Comparison of ENCODE assay signal across 12 cellular contexts in the genomic region with DNA sequence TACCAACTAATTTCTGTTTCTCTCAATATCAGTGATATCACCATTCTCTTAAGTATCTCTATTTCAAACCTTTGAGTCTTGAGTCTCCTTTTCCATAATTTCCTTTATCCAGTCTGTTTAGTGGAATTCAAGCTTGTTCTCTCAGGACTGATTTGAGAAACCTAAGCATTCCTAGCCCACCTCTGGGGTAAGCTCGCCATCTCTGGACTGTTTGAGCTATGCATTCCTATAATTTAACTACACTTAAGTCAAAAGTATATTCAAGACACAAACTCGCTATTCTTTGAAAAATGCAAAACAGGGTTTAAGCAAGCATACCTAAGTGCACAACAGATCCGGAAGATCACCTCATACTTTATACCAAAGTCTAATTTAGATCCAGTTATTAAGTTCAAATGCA. TPM values are rescaled to one million over a fixed set of nuclear protein-coding genes. Genes with fewer than 3 reads are reported as not detected.
A peak's percentile ranks its signal among the peaks of the same experiment; 100 is the strongest.
DNase-seq lines count a peak whose midpoint lies in the region; ATAC-seq, FAIRE-seq and TF ChIP-seq lines count a peak whose summit lies in the region.
"Had no signal": no experiment of that assay in that cellular context is flagged by ENCODE, and none has a peak within 500 bp of the region (broad histone marks: within the 10 kb centered on the region; RNA-seq: fewer than 3 reads in every experiment).

No MANE protein-coding gene starts in this region.

- 4% methylated on average over 3 of the region's 3 CpGs for WGBS in GM12878 (ENCODE audit: insufficient coverage, insufficient replicate concordance, low lambda C conversion rate, missing lambda C conversion rate)

- TF ChIP-seq POLR2A in GM12878 (IDR thresholded peaks at IDR 0.05; ENCODE audit: low read depth, low read length), result no peak

- no peak overlapping the region for H3K27ac ChIP-seq in GM12878 (ENCODE audit: control insufficient read depth, insufficient read depth)
- no peak overlapping the region for H3K27ac ChIP-seq in lower lobe of right lung
- H3K27ac ChIP-seq: parathyroid adenoma had no signal

- TF ChIP-seq EP300 in GM12878 (IDR thresholded peaks at IDR 0.05; ENCODE audit: borderline replicate concordance in 1 of 2, control insufficient read depth in 1 of 2, low read depth in 2 of 2, low read length in 2 of 2), result no peak

- intact Hi-C loops in GM12878 (cut with micrococcal nuclease; ENCODE audit: unreplicated experiment) (no loop called here), lower lobe of right lung (cut with DNase I) (no loop called here)

- H3K9me3 Mint-ChIP-seq in activated naive CD4-positive, alpha-beta T cell treated with anti-CD3 and anti-CD28 coated beads, Interleukin-2, amount 50 U/mL, for 24 hours, result no peaks in the 10 kb centered on the region
- H3K9me3 Mint-ChIP-seq in stimulated activated naive CD8-positive, alpha-beta T cell treated with anti-CD3 and anti-CD28 coated beads, Interleukin-15, amount 100 ng/mL, for 72 hours, result no peaks in the 10 kb centered on the region
- H3K9me3 Mint-ChIP-seq: effector memory CD8-positive, alpha-beta T cell had no signal

- FAIRE-seq in GM12878 (lab: Jason Lieb, UNC), result no peak

- in situ Hi-C loops in GM12878 (cut with MboI) (no loop called here), ACHN (cut with HindIII; ENCODE audit: low pct_ligation_motif_present, low pct_unique_long_range_greater_than_20kb, low sequenced_read_pairs) (no loop called here)

- SMC1A ChIA-PET in GM12878 (lab: Charles Lee; ENCODE audit: uncharacterized antibody, unreplicated experiment), result interaction anchor here (1.0 to 1.3 kb wide), 3 partner anchors 18 to 41 kb away, joined by 3 to 4 read pairs (median 3); no protein-coding TSS in a partner anchor

- DNase-seq in activated naive CD4-positive, alpha-beta T cell treated with anti-CD3 and anti-CD28 coated beads, Interleukin-2, amount 50 U/mL, for 16 hours, result no peak
- DNase-seq in LNCaP clone FGC (ENCODE audit: low read depth) (no peak), GM12878 (ENCODE audit: low read depth, low spot score) (no peak), lower lobe of right lung (no peak), ACHN (no peak), DMS79 (lab: John Stamatoyannopoulos, UW) (no peak)
- DNase-seq in stimulated activated naive CD8-positive, alpha-beta T cell treated with anti-CD3 and anti-CD28 coated beads, Interleukin-15, amount 100 ng/mL, for 72 hours, result no peak
- DNase-seq: effector memory CD8-positive, alpha-beta T cell had no signal

- H3K9ac ChIP-seq in GM12878 (ENCODE audit: control insufficient read depth, insufficient read depth, low read length), result peak overlapping the region; percentile 84; the same call in 1 of the 2 replicates
- H3K9ac ChIP-seq: BLaER1 treated with 17β-estradiol and CSF1 and Interleukin-3, amounts not matched to agents 10 nM and 100 nM; parathyroid adenoma had no signal

- TF ChIP-seq CTCF in LNCaP clone FGC (IDR thresholded peaks at IDR 0.05; ENCODE audit: control insufficient read depth, extremely low read depth, insufficient read depth) (0 out of 2 replicates have a peak, but pooled peaks have one; percentile 19), GM12878 (IDR thresholded peaks at IDR 0.05 in 2 of 3, conservative IDR thresholded peaks at IDR 0.05 in 1 of 3; ENCODE audit: control insufficient read depth in 2 of 3, extremely low read depth in 1 of 3, insufficient read depth in 1 of 3, low read depth in 3 of 3, low read length in 3 of 3) (peak in 1 of 3 experiments; percentile 17; a peak in 1 of 6 replicates), lower lobe of right lung (IDR thresholded peaks at IDR 0.05) (no peak)

- RAD21 ChIA-PET in GM12878 (lab: Charles Lee; ENCODE audit: unreplicated experiment), result interaction anchor here (1.5 kb wide), 1 partner anchor 92 kb away, joined by 5 read pairs; no protein-coding TSS in a partner anchor

- H3K36me3 Mint-ChIP-seq in activated naive CD4-positive, alpha-beta T cell treated with anti-CD3 and anti-CD28 coated beads, Interleukin-2, amount 50 U/mL, for 24 hours, result peaks cover 3% of the 10 kb centered on the region

- peak overlapping the region; percentile 79 for H3K4me2 ChIP-seq in GM12878 (ENCODE audit: control insufficient read depth, insufficient read depth)

- H3K4me1 ChIP-seq in GM12878 (ENCODE audit: control insufficient read depth, insufficient read depth, low read length), result peaks cover 9% of the 10 kb centered on the region
- peaks cover 14% of the 10 kb centered on the region for H3K4me1 ChIP-seq in lower lobe of right lung
- H3K4me1 ChIP-seq: parathyroid adenoma had no signal

- peaks cover 15% of the 10 kb centered on the region for H3K79me2 ChIP-seq in GM12878 (ENCODE audit: control insufficient read depth, insufficient read depth, low read length)
- H3K79me2 ChIP-seq: parathyroid adenoma had no signal

- H3K27me3 ChIP-seq in GM12878 (replicated peaks in 1 of 2; ENCODE audit: control insufficient read depth in 2 of 2, insufficient read depth in 2 of 2, low read length in 1 of 2) (no peaks in the 10 kb centered on the region), lower lobe of right lung (ENCODE audit: low read depth) (no peaks in the 10 kb centered on the region)
- H3K27me3 ChIP-seq: ascending aorta; BLaER1 treated with 17β-estradiol and CSF1 and Interleukin-3, amounts not matched to agents 10 nM and 100 nM had no signal

- POLR2A ChIA-PET in GM12878 (lab: Charles Lee), result no interaction called here

- H3K9me3 ChIP-seq in GM12878 (replicated peaks; ENCODE audit: control insufficient read depth, insufficient read depth, low read length) (no peaks in the 10 kb centered on the region), lower lobe of right lung (no peaks in the 10 kb centered on the region)
- H3K9me3 ChIP-seq: ascending aorta; BLaER1 treated with 17β-estradiol and CSF1 and Interleukin-3, amounts not matched to agents 10 nM and 100 nM had no signal

- H3K27me3 Mint-ChIP-seq in activated naive CD4-positive, alpha-beta T cell treated with anti-CD3 and anti-CD28 coated beads, Interleukin-2, amount 50 U/mL, for 24 hours, result no peaks in the 10 kb centered on the region
- H3K27me3 Mint-ChIP-seq in stimulated activated naive CD8-positive, alpha-beta T cell treated with anti-CD3 and anti-CD28 coated beads, Interleukin-15, amount 100 ng/mL, for 72 hours, result no peaks in the 10 kb centered on the region
- H3K27me3 Mint-ChIP-seq: effector memory CD8-positive, alpha-beta T cell had no signal

- H4K20me1 ChIP-seq in GM12878 (ENCODE audit: control insufficient read depth, insufficient read depth), result no peaks in the 10 kb centered on the region
- H4K20me1 ChIP-seq: BLaER1 treated with 17β-estradiol and CSF1 and Interleukin-3, amounts not matched to agents 10 nM and 100 nM had no signal

- TF ChIP-seq RAD21 in GM12878 (IDR thresholded peaks at IDR 0.05; ENCODE audit: insufficient read depth, low read depth, low read length), result peak; percentile 26; the same call in 1 of the 2 replicates

- peak overlapping the region; percentile 66 for H3K27ac Mint-ChIP-seq in activated naive CD4-positive, alpha-beta T cell treated with anti-CD3 and anti-CD28 coated beads, Interleukin-2, amount 50 U/mL, for 24 hours
- no peak overlapping the region for H3K27ac Mint-ChIP-seq in stimulated activated naive CD8-positive, alpha-beta T cell treated with anti-CD3 and anti-CD28 coated beads, Interleukin-15, amount 100 ng/mL, for 72 hours

- peaks cover 23% of the 10 kb centered on the region for H3K4me1 Mint-ChIP-seq in activated naive CD4-positive, alpha-beta T cell treated with anti-CD3 and anti-CD28 coated beads, Interleukin-2, amount 50 U/mL, for 24 hours
- peaks cover 13% of the 10 kb centered on the region for H3K4me1 Mint-ChIP-seq in stimulated activated naive CD8-positive, alpha-beta T cell treated with anti-CD3 and anti-CD28 coated beads, Interleukin-15, amount 100 ng/mL, for 72 hours

- no TSS peak for BruUV-seq in GM12878 (replicated peaks; lab: Mats Ljungman, UMichigan)

- H3K4me3 Mint-ChIP-seq in activated naive CD4-positive, alpha-beta T cell treated with anti-CD3 and anti-CD28 coated beads, Interleukin-2, amount 50 U/mL, for 24 hours, result peak overlapping the region; percentile 61
- peak overlapping the region; percentile 16 to 47 for H3K4me3 Mint-ChIP-seq in stimulated activated naive CD8-positive, alpha-beta T cell treated with anti-CD3 and anti-CD28 coated beads, Interleukin-15, amount 100 ng/mL, for 72 hours

- CTCF ChIA-PET in GM12878 (lab: Yijun Ruan, JAX), result interaction anchor here (1.0 to 1.6 kb wide), 4 partner anchors 18 to 437 kb away, joined by 3 to 6 read pairs (median 4); no protein-coding TSS in a partner anchor

- H3K4me3 ChIP-seq in LNCaP clone FGC (ENCODE audit: low read depth, low read length) (no peak overlapping the region), GM12878 (no peak overlapping the region; the same call in none of the 2 replicates), lower lobe of right lung (no peak overlapping the region)
- H3K4me3 ChIP-seq: ascending aorta; BLaER1 treated with 17β-estradiol and CSF1 and Interleukin-3, amounts not matched to agents 10 nM and 100 nM had no signal

- H3K36me3 ChIP-seq in GM12878 (ENCODE audit: control insufficient read depth in 2 of 2, insufficient read depth in 2 of 2, low read length in 1 of 2) (no peaks in the 10 kb centered on the region; a peak in 1 of 4 replicates), lower lobe of right lung (peaks cover 20% of the 10 kb centered on the region)

- ATAC-seq in GM12878 (no peak), lower lobe of right lung (no peak)
- ATAC-seq in stimulated activated naive CD8-positive, alpha-beta T cell treated with anti-CD3 and anti-CD28 coated beads, Interleukin-15, amount 100 ng/mL, for 72 hours, result no peak
- ATAC-seq: effector memory CD8-positive, alpha-beta T cell had no signal

- H2AFZ ChIP-seq in GM12878 (ENCODE audit: control insufficient read depth, low read depth, low read length), result peak overlapping the region; percentile 50
- H2AFZ ChIP-seq: parathyroid adenoma had no signal

RNA-seq across cellular contexts. Expression of gene DLAT, which starts 2.1 kb away (rescaled TPM):
- total RNA-seq in GM12878 (2013; cell fraction: nucleolus; rRNA removed), result 18.7 and 19.4 TPM in 2 replicates
- total RNA-seq in GM12878 (2014; rRNA removed), result 51.2 and 54.1 TPM in 2 replicates
- 44.3 and 45.6 TPM in 2 replicates for total RNA-seq in GM12878 (2014; rRNA removed; fragmentation: Illumina TruSeq; extraction: Trizol)
- 38.2 and 38.8 TPM in 2 replicates for total RNA-seq in GM12878 (2021)
- 12.1 TPM for polyA plus RNA-seq in GM12878 (2011; ENCODE audit: low read depth)
- 42.0 and 43.8 TPM in 2 replicates for polyA plus RNA-seq in GM12878 (2011; rRNA removed)
- 25.3 and 27.1 TPM in 2 replicates for polyA plus RNA-seq in GM12878 (2011; cell fraction: cytosol; rRNA removed)
- polyA plus RNA-seq in GM12878 (2011; cell fraction: nucleus; rRNA removed), result 13.5 and 14.4 TPM in 2 replicates
- 19.7 and 19.8 TPM in 2 replicates for polyA plus RNA-seq in GM12878 (2012)
- 55.2 and 67.2 TPM in 2 replicates for polyA plus RNA-seq in GM12878 (2014; fragmentation: Illumina TruSeq; extraction: Trizol)
- 10 to 100 TPM; 16.5 to 21.4 TPM for polyA plus RNA-seq in GM12878 (2014; fragmentation: Nextera tagmentation; extraction: Ambion mirVana)
- 27.9 and 36.0 TPM in 2 replicates for polyA plus RNA-seq in GM12878 (2014; rRNA removed)
- 10 to 100 TPM; 71.3 to 79.9 TPM for polyA plus RNA-seq in GM12878 (2016; fragmentation: Nextera tagmentation; extraction: Ambion mirVana)
- 29.6 and 33.5 TPM in 2 replicates for polyA minus RNA-seq in GM12878 (2011; rRNA and poly(A)+ RNA removed)
- 20.6 and 21.0 TPM in 2 replicates for polyA minus RNA-seq in GM12878 (2011; cell fraction: cytosol; rRNA and poly(A)+ RNA removed)
- 8.2 and 15.6 TPM in 2 replicates for polyA minus RNA-seq in GM12878 (2011; cell fraction: nucleus; rRNA and poly(A)+ RNA removed)
- 26.1 TPM for total RNA-seq in lower lobe of right lung

RNA-seq across cellular contexts. Expression of gene PIH1D2, which starts 50.7 kb away (rescaled TPM):
- 0.69 and 2.1 TPM in 2 replicates for total RNA-seq in GM12878 (2013; cell fraction: nucleolus; rRNA removed)
- total RNA-seq in GM12878 (2014; rRNA removed) (0.73 and 1.2 TPM in 2 replicates), GM12878 (2014; rRNA removed; fragmentation: Illumina TruSeq; extraction: Trizol) (0.92 and 1.9 TPM in 2 replicates), GM12878 (2021) (0.51 and 0.58 TPM in 2 replicates), lower lobe of right lung (6.4 TPM)
- 1.0 TPM for polyA plus RNA-seq in GM12878 (2011; ENCODE audit: low read depth)
- polyA plus RNA-seq in GM12878 (2011; rRNA removed) (0.60 and 0.85 TPM in 2 replicates), GM12878 (2014; fragmentation: Illumina TruSeq; extraction: Trizol) (0.90 and 1.4 TPM in 2 replicates), GM12878 (2014; fragmentation: Nextera tagmentation; extraction: Ambion mirVana) (1 to 10 TPM; 1.7 to 3.0 TPM), GM12878 (2014; rRNA removed) (0.32 and 0.73 TPM in 2 replicates), GM12878 (2016; fragmentation: Nextera tagmentation; extraction: Ambion mirVana) (1 to 10 TPM; 2.2 TPM)
- 0.19 and 0.23 TPM in 2 replicates for polyA plus RNA-seq in GM12878 (2011; cell fraction: cytosol; rRNA removed)
- polyA plus RNA-seq in GM12878 (2011; cell fraction: nucleus; rRNA removed), result 0.47 and 0.66 TPM in 2 replicates
- polyA plus RNA-seq in GM12878 (2012), result 0.72 and 0.80 TPM in 2 replicates
- polyA minus RNA-seq in GM12878 (2011; rRNA and poly(A)+ RNA removed), result 0.37 TPM in 1 of 2 replicates, not detected in the other
- polyA minus RNA-seq in GM12878 (2011; cell fraction: cytosol; rRNA and poly(A)+ RNA removed), result not detected in 2 replicates
- 0.24 and 0.67 TPM in 2 replicates for polyA minus RNA-seq in GM12878 (2011; cell fraction: nucleus; rRNA and poly(A)+ RNA removed)
- total RNA-seq: ascending aorta had no signal

RNA-seq across cellular contexts. Expression of gene NKAPD1, which starts 51.0 kb away (rescaled TPM):
- total RNA-seq in GM12878 (2013; cell fraction: nucleolus; rRNA removed), result 30.5 and 33.5 TPM in 2 replicates
- total RNA-seq in GM12878 (2014; rRNA removed), result 16.3 and 20.6 TPM in 2 replicates
- 38.7 TPM in 2 replicates for total RNA-seq in GM12878 (2014; rRNA removed; fragmentation: Illumina TruSeq; extraction: Trizol)
- total RNA-seq in GM12878 (2021), result 18.1 and 19.2 TPM in 2 replicates
- polyA plus RNA-seq in GM12878 (2011; ENCODE audit: low read depth), result 23.0 TPM
- polyA plus RNA-seq in GM12878 (2011; rRNA removed), result 22.3 and 37.5 TPM in 2 replicates
- polyA plus RNA-seq in GM12878 (2011; cell fraction: cytosol; rRNA removed), result 8.9 and 9.2 TPM in 2 replicates
- 14.9 and 15.0 TPM in 2 replicates for polyA plus RNA-seq in GM12878 (2011; cell fraction: nucleus; rRNA removed)
- polyA plus RNA-seq in GM12878 (2012), result 17.5 and 21.9 TPM in 2 replicates
- 43.3 and 53.9 TPM in 2 replicates for polyA plus RNA-seq in GM12878 (2014; fragmentation: Illumina TruSeq; extraction: Trizol)
- polyA plus RNA-seq in GM12878 (2014; fragmentation: Nextera tagmentation; extraction: Ambion mirVana), result 10 to 100 TPM in 1 of 2 experiments, 1 to 10 TPM in 1; 9.6 to 11.5 TPM
- 14.7 and 17.6 TPM in 2 replicates for polyA plus RNA-seq in GM12878 (2014; rRNA removed)
- 10 to 100 TPM; 19.2 to 21.5 TPM for polyA plus RNA-seq in GM12878 (2016; fragmentation: Nextera tagmentation; extraction: Ambion mirVana)
- 19.4 and 20.2 TPM in 2 replicates for polyA minus RNA-seq in GM12878 (2011; rRNA and poly(A)+ RNA removed)
- polyA minus RNA-seq in GM12878 (2011; cell fraction: cytosol; rRNA and poly(A)+ RNA removed), result 9.8 and 12.3 TPM in 2 replicates
- polyA minus RNA-seq in GM12878 (2011; cell fraction: nucleus; rRNA and poly(A)+ RNA removed), result 10.4 and 14.6 TPM in 2 replicates
- 20.6 TPM for total RNA-seq in lower lobe of right lung
